15 cellular contexts compared by ENCODE assay signal in the genomic region with DNA sequence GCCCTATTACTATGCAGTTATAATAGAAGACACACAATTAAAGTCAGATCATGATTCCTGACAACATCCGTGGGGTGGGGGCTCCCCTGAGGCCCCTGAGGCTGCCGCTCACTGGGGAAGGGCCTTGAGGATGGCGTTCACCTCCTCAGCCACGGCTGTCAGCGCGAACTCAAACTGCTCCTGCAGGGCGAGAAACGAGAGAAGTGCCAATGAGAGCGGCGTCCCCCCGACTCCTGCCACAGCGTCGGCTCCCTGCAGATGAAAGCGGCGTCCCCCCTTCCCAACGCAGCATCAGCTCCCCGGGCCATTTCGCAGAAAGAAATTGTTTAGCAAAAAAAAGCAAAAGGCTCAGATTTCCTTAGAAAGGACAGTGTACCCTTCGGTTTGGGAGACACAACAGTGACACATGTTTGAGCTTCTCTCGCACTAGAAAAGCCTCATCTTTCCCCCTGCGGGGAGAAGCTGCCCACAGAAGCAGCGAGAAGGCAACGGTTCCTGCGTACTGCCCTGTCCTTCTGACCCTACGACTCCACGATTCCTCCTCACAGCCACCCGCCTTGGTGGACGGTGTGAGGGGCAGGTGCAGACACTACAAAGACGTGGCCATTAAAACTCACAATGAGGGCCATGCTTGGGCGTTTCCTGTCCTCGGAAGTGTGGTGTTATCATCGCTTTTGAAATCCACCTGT.
"Had no signal": no experiment of that assay in that cellular context is flagged by ENCODE, and none has a peak within 500 bp of the region (broad histone marks: within the 10 kb centered on the region; RNA-seq: fewer than 3 reads in every experiment).

No MANE protein-coding gene starts in this region.

- H3K36me3 ChIP-seq: brain microvascular endothelial cell, transverse colon had no signal

- H3K9me3 ChIP-seq: heart right ventricle, transverse colon had no signal

- H3K9ac ChIP-seq: parathyroid adenoma had no signal

- H3K4me1 ChIP-seq: heart right ventricle, parathyroid adenoma, transverse colon had no signal

- ATAC-seq: activated T-cell treated with anti-CD3 and anti-CD28 coated beads, Interleukin-2, amount 50 U/mL, for 4 hours; heart right ventricle; left colon had no signal

- H3K27ac ChIP-seq: brain microvascular endothelial cell, heart right ventricle, parathyroid adenoma, transverse colon, VCaP had no signal

- DNase-seq: activated CD4-positive, alpha-beta T cell treated with anti-CD3 and anti-CD28 coated beads, Interleukin-2, amount 50 U/mL, for 48 hours; activated gamma-delta T cell treated with Interleukin-2 at 50 U/mL for 16 hours; activated T-cell treated with anti-CD3 and anti-CD28 coated beads, Interleukin-2, amount 50 U/mL, for 4 hours; anterior cingulate cortex; brain microvascular endothelial cell; heart right ventricle; mesendoderm; nephron progenitor cell; stimulated activated CD4-positive, alpha-beta T cell treated with anti-CD3 and anti-CD28 coated beads, Interleukin-4, amount 100 ng/mL, for 1 hour; stimulated activated naive CD4-positive, alpha-beta T cell; transverse colon had no signal

- H3K4me3 Mint-ChIP-seq: activated T-cell treated with anti-CD3 and anti-CD28 coated beads, Interleukin-2, amount 50 U/mL, for 4 hours; dendritic cell treated with granulocyte-macrophage colony-stimulating factor and Interleukin-4, amounts not matched to agents 40 ng/mL and 50 ng/mL, for 4 days; nephron progenitor cell had no signal

- H3K9me3 Mint-ChIP-seq: dendritic cell treated with granulocyte-macrophage colony-stimulating factor and Interleukin-4, amounts not matched to agents 40 ng/mL and 50 ng/mL, for 4 days; nephron progenitor cell had no signal

- H3K27me3 ChIP-seq: brain microvascular endothelial cell, transverse colon had no signal

- H3K27ac Mint-ChIP-seq: dendritic cell treated with granulocyte-macrophage colony-stimulating factor and Interleukin-4, amounts not matched to agents 40 ng/mL and 50 ng/mL, for 4 days; nephron progenitor cell had no signal

- H3K4me3 ChIP-seq: heart right ventricle, transverse colon had no signal

- H2AFZ ChIP-seq: parathyroid adenoma had no signal

- H3K79me2 ChIP-seq: parathyroid adenoma had no signal
